In the genomic region with DNA sequence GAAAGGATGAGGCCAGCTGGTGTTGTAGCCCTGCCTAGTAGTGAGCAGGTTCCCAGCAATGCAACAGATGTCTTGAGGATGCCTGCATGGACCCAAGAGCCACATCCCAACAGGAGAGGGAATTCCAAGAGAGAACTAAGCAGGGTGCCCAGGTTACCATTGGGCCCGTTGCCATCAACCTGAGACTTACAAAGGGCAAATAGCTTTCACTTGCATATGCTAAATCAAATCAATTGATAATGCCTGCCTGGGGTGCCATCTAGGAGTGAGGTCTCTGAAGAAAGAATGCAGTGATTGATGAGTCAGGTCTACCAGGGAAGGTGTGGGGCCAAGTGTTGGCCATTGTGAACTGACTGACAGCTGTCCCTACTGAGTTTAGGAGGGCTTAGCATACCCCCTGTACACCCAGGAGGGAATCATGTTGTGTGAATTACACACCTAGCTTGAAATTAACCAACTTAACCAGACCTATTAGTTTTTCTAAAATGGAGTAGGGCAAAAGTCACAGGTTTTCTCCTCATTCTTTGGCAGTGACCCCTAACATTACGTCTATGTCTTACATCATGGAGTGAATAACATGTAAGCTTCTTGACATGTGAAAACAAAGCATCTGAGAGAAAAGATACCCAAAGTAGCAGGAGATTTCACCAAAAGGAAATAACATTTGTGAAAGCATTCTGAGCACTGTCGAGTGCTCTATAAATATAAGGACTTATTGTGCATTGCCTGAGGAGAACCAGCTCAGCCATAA, we compare ENCODE assay signal across 18 cellular contexts. TPM values are rescaled to one million over a fixed set of nuclear protein-coding genes. Genes with fewer than 3 reads are reported as not detected.
DNase-seq lines count a peak whose midpoint lies in the region; ATAC-seq and TF ChIP-seq lines count a peak whose summit lies in the region.
"Had no signal": no experiment of that assay in that cellular context is flagged by ENCODE, and none has a peak within 500 bp of the region (broad histone marks: within the 10 kb centered on the region; RNA-seq: fewer than 3 reads in every experiment).

No MANE protein-coding gene starts in this region.

- H3K4me2 ChIP-seq in neural progenitor cell, result no peak overlapping the region
- H3K4me2 ChIP-seq: BLaER1 had no signal

- peaks cover 38% of the 10 kb centered on the region for H3K4me1 Mint-ChIP-seq in neural progenitor cell

- H3K27me3 ChIP-seq in NT2/D1 (ENCODE audit: insufficient read depth, insufficient read length), result no peaks in the 10 kb centered on the region
- H3K27me3 ChIP-seq in neural progenitor cell, result no peaks in the 10 kb centered on the region
- H3K27me3 ChIP-seq: BLaER1, Peyer's patch had no signal

- peaks cover 97% of the 10 kb centered on the region for H4K20me1 ChIP-seq in neural progenitor cell (ENCODE audit: low read depth)
- H4K20me1 ChIP-seq: BLaER1 had no signal

- no peak overlapping the region for H3K9ac ChIP-seq in NT2/D1 (ENCODE audit: insufficient read length, low read depth)
- no peak overlapping the region for H3K9ac ChIP-seq in neural progenitor cell
- H3K9ac ChIP-seq: BLaER1 had no signal

- no peak overlapping the region for H3K27ac ChIP-seq in neural progenitor cell
- H3K27ac ChIP-seq: 22Rv1, BLaER1, Peyer's patch had no signal

- H3K36me3 ChIP-seq in NT2/D1 (ENCODE audit: insufficient read depth, insufficient read length, low read length) (no peaks in the 10 kb centered on the region), neural progenitor cell (no peaks in the 10 kb centered on the region)
- H3K36me3 ChIP-seq: BLaER1, Peyer's patch had no signal

- H3F3A ChIP-seq in neural progenitor cell (ENCODE audit: low read depth), result no peaks in the 10 kb centered on the region

- ATAC-seq in GM18520 (IDR thresholded peaks at IDR 0.05; ENCODE audit: unreplicated experiment), result no peak

- TF ChIP-seq CTCF in neural progenitor cell (IDR thresholded peaks at IDR 0.05) (no peak), GM10248 (IDR thresholded peaks at IDR 0.05; ENCODE audit: control extremely low read depth, extremely low read depth, low read depth, missing control alignments) (no peak)

- DNase-seq in DMS 273 (lab: John Stamatoyannopoulos, UW; ENCODE audit: unreplicated experiment) (peak; percentile 15), DMS 273 treated with DMSO at 0.1 percent for 48 hours (lab: John Stamatoyannopoulos, UW) (no peak), NT2/D1 (ENCODE audit: low read depth, low spot score) (peak; percentile 39), fibroblast of peridontal ligament (ENCODE audit: extremely low read depth) (peak; percentile 33), neural progenitor cell (ENCODE audit: low spot score) (no peak), GM10248 (ENCODE audit: extremely low spot score) (no peak), SKM-1 (lab: John Stamatoyannopoulos, UW; ENCODE audit: unreplicated experiment) (no peak)
- DNase-seq: Karpas-422, MM.1S, NCI-H1105, NCI-H187, NCI-H446 treated with DMSO at 0.1 percent for 48 hours, NCI-H82, Peyer's patch, SIG-M5 had no signal

- no peaks in the 10 kb centered on the region for H3K27me3 Mint-ChIP-seq in neural progenitor cell (ENCODE audit: insufficient read depth, low read depth)

- H3K4me1 ChIP-seq in NT2/D1 (ENCODE audit: insufficient read depth, insufficient read length), result peaks cover 4% of the 10 kb centered on the region
- H3K4me1 ChIP-seq in neural progenitor cell, result peaks cover 44% of the 10 kb centered on the region

- no peak overlapping the region for H3K27ac Mint-ChIP-seq in neural progenitor cell

- no peak overlapping the region for H2AFZ ChIP-seq in neural progenitor cell (replicated peaks)

- peak overlapping the region; percentile 19 for H3K4me3 Mint-ChIP-seq in neural progenitor cell

- no peak overlapping the region for H3K4me3 ChIP-seq in NT2/D1 (ENCODE audit: insufficient read length, low read depth)
- no peak overlapping the region for H3K4me3 ChIP-seq in neural progenitor cell
- H3K4me3 ChIP-seq: BLaER1, Peyer's patch had no signal

- POLR2A ChIA-PET in GM10248 (lab: Yijun Ruan, JAX), result no interaction called here

- peaks cover 100% of the 10 kb centered on the region for H3K79me2 ChIP-seq in neural progenitor cell (ENCODE audit: low read depth)

- H3K9me3 Mint-ChIP-seq in neural progenitor cell, result peaks cover 6% of the 10 kb centered on the region

- CTCF ChIA-PET in GM10248 (lab: Yijun Ruan, JAX), result no interaction called here

- peaks cover 23% of the 10 kb centered on the region for H3K36me3 Mint-ChIP-seq in neural progenitor cell

- H3K9me3 ChIP-seq in NT2/D1 (ENCODE audit: insufficient read depth, low read length) (no peaks in the 10 kb centered on the region), neural progenitor cell (ENCODE audit: low read depth) (no peaks in the 10 kb centered on the region)
- H3K9me3 ChIP-seq: BLaER1, Peyer's patch had no signal

RNA-seq across cellular contexts. Expression of gene FHOD3, which starts 32.3 kb away (rescaled TPM):
- 69.7 and 70.2 TPM in 2 replicates for total RNA-seq in neural progenitor cell (ENCODE audit: low replicate concordance)

Comparison
In these comparisons a context has a peak if more than half of its experiments do, and no peak if none do; other contexts are left out.
1. DNase-seq: peak in DMS 273 (single experiment), NT2/D1 (single experiment) and fibroblast of peridontal ligament (single experiment); none in DMS 273 treated with DMSO at 0.1 percent for 48 hours (single experiment), neural progenitor cell (single experiment), GM10248 (single experiment) and SKM-1 (single experiment).